ENCODE assay signal across 8 cellular contexts in the genomic region with DNA sequence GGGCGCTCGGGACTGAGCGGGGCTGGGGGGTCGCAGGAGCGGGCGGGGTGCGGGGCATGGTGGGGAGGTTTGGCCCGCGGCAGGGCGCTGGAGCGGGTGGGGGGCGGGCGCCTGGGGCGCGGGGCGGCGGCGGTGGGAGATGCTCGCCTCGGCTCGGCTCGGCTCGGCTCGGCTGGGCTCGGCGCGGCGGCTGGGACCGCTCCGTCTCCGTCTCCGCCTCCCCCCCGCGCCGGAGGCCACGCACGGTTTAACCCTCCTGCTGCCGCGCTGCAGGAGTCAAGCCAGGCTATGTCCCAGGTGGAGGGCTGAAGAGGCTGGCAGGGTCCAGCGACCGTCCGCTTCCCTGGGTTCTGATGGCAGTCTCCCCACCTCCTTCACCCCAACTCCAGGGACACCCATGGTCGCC. TPM values are rescaled to one million over a fixed set of nuclear protein-coding genes. Genes with fewer than 3 reads are reported as not detected.
DNase-seq lines count a peak whose midpoint lies in the region; ATAC-seq and TF ChIP-seq lines count a peak whose summit lies in the region.

Gene PIANP, minus strand, starts transcription at position 170 of the 406 bp plus-strand sequence. CDS start 2,754 bp downstream, outside the sequence.

- no peak for TF ChIP-seq POLR2A in adrenal gland (IDR thresholded peaks at IDR 0.05)

- no peaks in the 10 kb centered on the region for H3K9me3 ChIP-seq in SJSA1 (replicated peaks)
- no peaks in the 10 kb centered on the region for H3K9me3 ChIP-seq in adrenal gland (replicated peaks in 1 of 3)

- DNase-seq in ELF-1 (ENCODE audit: low read depth, low spot score): peak; percentile 34
- no peak for DNase-seq in SJSA1 (ENCODE audit: low read depth in 1 of 2, low spot score in 2 of 2)
- peak in 6 of 7 donors; percentile 24 to 64 (median 40) for DNase-seq in adrenal gland
- peak; percentile 58 for DNase-seq in left ventricle myocardium superior
- peak; percentile 72 for DNase-seq in sciatic nerve (ENCODE audit: low spot score)
- DNase-seq in NCI-H510A (lab: John Stamatoyannopoulos, UW): no peak
- no peak for DNase-seq in NK-92 (lab: John Stamatoyannopoulos, UW; ENCODE audit: unreplicated experiment)

- intact Hi-C loops in adrenal gland (cut with DNase I) (no loop called here), left ventricle myocardium superior (cut with micrococcal nuclease) (no loop called here), sciatic nerve (cut with DNase I) (no loop called here)

- H3K27ac ChIP-seq in SJSA1: no peak within 1 kb of the TSS
- H3K27ac ChIP-seq in adrenal gland: no peak within 1 kb of the TSS

- WGBS in adrenal gland, 4 donors: 0 to 1% (median 0%) methylated on average over 9 to 41 of the region's 43 CpGs

- no peak for TF ChIP-seq CTCF in adrenal gland (IDR thresholded peaks at IDR 0.05)

- ATAC-seq in left ventricle myocardium superior: peak; percentile 77
- ATAC-seq in sciatic nerve: peak; percentile 77
- ATAC-seq in HG03159 (IDR thresholded peaks at IDR 0.05; ENCODE audit: unreplicated experiment): no peak

- H3K4me3 ChIP-seq in SJSA1 (peak within 1 kb of the TSS; percentile 21), adrenal gland (peak within 1 kb of the TSS in 1 of 4 donors; percentile 62)

- peaks cover 73% of the 10 kb centered on the region for H3K27me3 ChIP-seq in SJSA1 (replicated peaks)
- H3K27me3 ChIP-seq in adrenal gland: peaks cover 58% of the 10 kb centered on the region

- H3K36me3 ChIP-seq in SJSA1 (no peaks in the 10 kb centered on the region), adrenal gland (replicated peaks in 1 of 2) (no peaks in the 10 kb centered on the region)

- H3K4me1 ChIP-seq in SJSA1 (replicated peaks) (peaks cover 12% of the 10 kb centered on the region), adrenal gland (replicated peaks in 1 of 2) (peaks cover 5 to 9% of the 10 kb centered on the region in 2 donors)

RNA-seq across cellular contexts. Expression of gene PIANP, which starts in this region (rescaled TPM):
- not detected in 2 replicates for total RNA-seq in SJSA1 (2014; rRNA removed; shearing (Covaris generic))
- total RNA-seq in adrenal gland: 1 to 10 TPM in 1 of 8 donors, under 1 TPM in 4, not detected in 3; 0.11 to 4.6 (median 0.50) TPM
- polyA plus RNA-seq in adrenal gland: 1 to 10 TPM; 2.4 to 5.2 (median 3.5) TPM
- total RNA-seq in left ventricle myocardium superior: 0.25 TPM
- 2.5 TPM for total RNA-seq in sciatic nerve

Comparison
In these comparisons a context has a peak if more than half of its experiments do, and no peak if none do; other contexts are left out.
1. Peak in DNase-seq and ATAC-seq in left ventricle myocardium superior; RNA of the gene not detected or under 1 TPM.
2. DNase-seq: peak in ELF-1 (single experiment), adrenal gland (6 of 7) and sciatic nerve (single experiment); none in SJSA1 (0 of 2), NCI-H510A (single experiment) and NK-92 (single experiment).